Comparison of ENCODE assay signal across 2 cellular contexts in the genomic region with DNA sequence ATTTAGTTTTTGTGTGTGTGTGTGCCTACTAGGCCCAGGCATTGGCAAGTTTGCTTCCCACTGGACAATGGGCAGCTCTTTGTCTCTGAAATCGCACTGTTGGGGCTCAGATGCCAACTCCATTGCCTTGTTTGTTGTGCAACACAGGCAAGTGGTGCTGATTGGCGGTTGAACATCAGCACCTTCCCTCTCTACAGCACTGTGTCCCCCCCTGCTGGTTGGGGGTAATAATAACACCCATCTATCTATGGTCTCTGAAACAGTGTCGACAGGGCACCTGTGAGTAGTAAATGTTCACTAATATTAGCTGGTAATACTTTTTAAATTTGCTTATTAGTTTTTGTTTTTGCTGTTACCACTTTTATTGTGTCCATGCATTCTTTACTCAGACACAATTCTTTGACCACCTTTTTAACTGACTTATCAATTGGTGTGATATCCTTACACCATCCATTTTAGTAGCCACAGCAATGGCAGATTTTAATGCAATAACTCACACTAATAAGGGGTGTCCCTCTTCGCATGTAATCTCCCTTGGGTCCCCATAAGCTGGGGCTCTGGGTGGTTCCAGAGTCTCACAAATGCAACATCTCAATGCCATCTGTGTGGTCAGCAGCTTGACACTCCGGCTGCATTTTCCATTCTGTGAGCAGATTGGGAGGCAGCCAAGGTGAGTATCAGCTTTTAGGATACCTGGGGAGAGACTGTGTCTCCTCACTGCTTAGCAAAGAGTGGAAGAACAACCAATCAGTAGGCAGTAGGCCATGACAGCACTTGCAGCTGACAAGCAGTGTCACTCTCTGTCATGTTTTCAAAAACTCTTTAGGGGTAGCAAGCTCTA.
A peak's percentile ranks its signal among the peaks of the same experiment; 100 is the strongest.
TF ChIP-seq lines count a peak whose summit lies in the region.

No MANE protein-coding gene starts in this region.

TF ChIP-seq in GM12878, 131 proteins besides CTCF, POLR2A, EP300 and RAD21 (continued from another document):
- TF ChIP-seq, protein P1, sequence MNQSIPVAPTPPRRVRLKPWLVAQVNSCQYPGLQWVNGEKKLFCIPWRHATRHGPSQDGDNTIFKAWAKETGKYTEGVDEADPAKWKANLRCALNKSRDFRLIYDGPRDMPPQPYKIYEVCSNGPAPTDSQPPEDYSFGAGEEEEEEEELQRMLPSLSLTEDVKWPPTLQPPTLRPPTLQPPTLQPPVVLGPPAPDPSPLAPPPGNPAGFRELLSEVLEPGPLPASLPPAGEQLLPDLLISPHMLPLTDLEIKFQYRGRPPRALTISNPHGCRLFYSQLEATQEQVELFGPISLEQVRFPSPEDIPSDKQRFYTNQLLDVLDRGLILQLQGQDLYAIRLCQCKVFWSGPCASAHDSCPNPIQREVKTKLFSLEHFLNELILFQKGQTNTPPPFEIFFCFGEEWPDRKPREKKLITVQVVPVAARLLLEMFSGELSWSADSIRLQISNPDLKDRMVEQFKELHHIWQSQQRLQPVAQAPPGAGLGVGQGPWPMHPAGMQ (IDR thresholded peaks at IDR 0.05; ENCODE audit: borderline replicate concordance) = no peak
- no peak for TF ChIP-seq NR2C2 (IDR thresholded peaks at IDR 0.05; ENCODE audit: borderline replicate concordance, control insufficient read depth, insufficient read length, low read depth)
- no peak for TF ChIP-seq POLR2AphosphoS5 (IDR thresholded peaks at IDR 0.05; ENCODE audit: low read length)
- no peak for TF ChIP-seq BRCA1 (IDR thresholded peaks at IDR 0.05; ENCODE audit: low read depth, low read length)
- TF ChIP-seq FOS (IDR thresholded peaks at IDR 0.05; ENCODE audit: borderline replicate concordance, extremely low read depth, insufficient read length) = no peak
- TF ChIP-seq CUX1 (IDR thresholded peaks at IDR 0.05; ENCODE audit: insufficient replicate concordance, low read depth, low read length) = no peak
- TF ChIP-seq SRF (IDR thresholded peaks at IDR 0.05; ENCODE audit: low read depth in 2 of 2, low read length in 2 of 2) = no peak
- no peak for TF ChIP-seq CBX3 (IDR thresholded peaks at IDR 0.05; ENCODE audit: borderline replicate concordance, low read depth)
- TF ChIP-seq ATF7 (IDR thresholded peaks at IDR 0.05; ENCODE audit: low read depth) = no peak
- TF ChIP-seq RAD51 (IDR thresholded peaks at IDR 0.05) = no peak

TF ChIP-seq in neural cell, 6 proteins besides CTCF, POLR2A, EP300 and RAD21 (continued from another document):
- TF ChIP-seq REST (IDR thresholded peaks at IDR 0.05; ENCODE audit: borderline replicate concordance) (no peak), SMC3 (conservative IDR thresholded peaks at IDR 0.05; ENCODE audit: poor library complexity) (peak; percentile 41), TAF1 (IDR thresholded peaks at IDR 0.05; ENCODE audit: low read depth) (no peak), EZH2 (IDR thresholded peaks at IDR 0.05; ENCODE audit: borderline replicate concordance, insufficient read depth, low read length, poor library complexity, severe bottlenecking) (no peak)
